Comparison of ENCODE assay signal across 7 cellular contexts in genomic region chr18:62436636-62437519, GRCh38.
DNase-seq lines count a peak whose midpoint lies in the region; ATAC-seq and TF ChIP-seq lines count a peak whose summit lies in the region.

No MANE protein-coding gene starts in this region.

- no peaks in the 10 kb centered on the region for H3K36me3 ChIP-seq in breast epithelium
- H3K36me3 ChIP-seq in upper lobe of left lung, result no peaks in the 10 kb centered on the region

- no peak for TF ChIP-seq CTCF in breast epithelium (IDR thresholded peaks at IDR 0.05)
- TF ChIP-seq CTCF in upper lobe of left lung (IDR thresholded peaks at IDR 0.05), result no peak

- no peaks in the 10 kb centered on the region for H3K9me3 ChIP-seq in breast epithelium
- H3K9me3 ChIP-seq in upper lobe of left lung, result no peaks in the 10 kb centered on the region

- intact Hi-C loops in breast epithelium (cut with DNase I; ENCODE audit: low total_unique reads), result no loop called here

- ATAC-seq in left lobe of liver, result peak; percentile 84
- peak; percentile 86 to 91 for ATAC-seq in upper lobe of left lung (ENCODE audit: low FRiP score in 2 of 2)
- no peak for ATAC-seq in GM19324 (IDR thresholded peaks at IDR 0.05; ENCODE audit: low FRiP score, unreplicated experiment)
- ATAC-seq in HG03469 (IDR thresholded peaks at IDR 0.05; ENCODE audit: unreplicated experiment), result no peak
- ATAC-seq in HG03135 (IDR thresholded peaks at IDR 0.05; ENCODE audit: unreplicated experiment), result no peak

- peak; percentile 48 for DNase-seq in HS-5 (ENCODE audit: low read depth)
- DNase-seq in breast epithelium (ENCODE audit: low spot score in 2 of 2), result peak; percentile 59 to 62
- DNase-seq in left lobe of liver (ENCODE audit: low spot score), result peak; percentile 91
- DNase-seq in upper lobe of left lung, result peak in 1 of 2 donors; percentile 82

- H3K27ac ChIP-seq in breast epithelium, result peak overlapping the region; percentile 84 to 93
- peak overlapping the region; percentile 75 to 85 (median 77) for H3K27ac ChIP-seq in upper lobe of left lung

- no peak for TF ChIP-seq POLR2A in breast epithelium (IDR thresholded peaks at IDR 0.05)
- peak in 1 of 4 donors; percentile 5 for TF ChIP-seq POLR2A in upper lobe of left lung (IDR thresholded peaks at IDR 0.05)

- WGBS in upper lobe of left lung, 2 donors, result 49 to 51% methylated on average over 7 to 10 of the region's 10 CpGs

- H3K4me3 ChIP-seq in breast epithelium (peak overlapping the region in 2 of 3 donors; percentile 15 to 19), upper lobe of left lung (no peak overlapping the region)

- H3K4me1 ChIP-seq in breast epithelium (peaks cover 2 to 6% of the 10 kb centered on the region in 2 donors), upper lobe of left lung (peaks cover 28 to 40% (median 33%) of the 10 kb centered on the region in 4 donors)

- H3K27me3 ChIP-seq in breast epithelium (no peaks in the 10 kb centered on the region), upper lobe of left lung (no peaks in the 10 kb centered on the region)

- TF ChIP-seq EP300 in upper lobe of left lung (IDR thresholded peaks at IDR 0.05), result peak in 1 of 4 donors; percentile 55

Comparison
In these comparisons a context has a peak if more than half of its experiments do, and no peak if none do; other contexts are left out.
1. H3K4me3 ChIP-seq: peak in breast epithelium (2 of 3); none in upper lobe of left lung (0 of 4).
2. ATAC-seq: peak in left lobe of liver (single experiment) and upper lobe of left lung (2 of 2); none in GM19324 (single experiment), HG03469 (single experiment) and HG03135 (single experiment).